3 cellular contexts compared by ENCODE assay signal in the genomic region with DNA sequence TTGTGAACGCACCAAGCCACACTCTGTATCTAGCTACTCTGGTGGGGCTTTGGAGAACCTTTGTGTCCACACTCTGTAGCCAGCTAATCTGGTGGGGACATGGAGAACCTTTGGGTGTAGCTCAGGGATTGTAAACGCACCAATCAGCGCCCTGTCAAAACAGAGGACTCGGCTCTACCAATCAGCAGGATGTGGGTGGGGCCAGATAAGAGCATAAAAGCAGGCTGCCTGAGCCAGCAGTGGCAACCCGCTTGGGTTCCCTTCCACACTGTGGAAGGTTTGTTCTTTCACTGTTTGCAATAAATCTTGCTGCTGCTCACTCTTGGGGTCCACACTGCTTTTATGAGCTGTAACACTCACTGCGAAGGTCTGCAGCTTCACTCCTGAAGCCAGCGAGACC.
TF ChIP-seq lines count a peak whose summit lies in the region.

No MANE protein-coding gene starts in this region.

TF ChIP-seq in WTC11, 78 proteins besides CTCF, POLR2A, EP300 and RAD21:
- 0 out of 2 replicates have a peak, but pooled peaks have one; percentile 32 for TF ChIP-seq NFYB (CRISPR knock-in tag; conservative IDR thresholded peaks at IDR 0.05; ENCODE audit: low read depth)

TF ChIP-seq in K562, 482 proteins besides CTCF, POLR2A, EP300 and RAD21:
- TF ChIP-seq NFYB (IDR thresholded peaks at IDR 0.05; ENCODE audit: extremely low read depth, insufficient read length) = peak; percentile 52
TF ChIP-seq in K562: peak in this region for 1; not testable (repeated sequence) for 481.

TF ChIP-seq in HepG2, 621 proteins besides CTCF, POLR2A, EP300 and RAD21:
- peak; percentile 44; the same call in 1 of the 2 replicates for TF ChIP-seq NFYB (CRISPR knock-in tag; IDR thresholded peaks at IDR 0.05)
